In the genomic region with DNA sequence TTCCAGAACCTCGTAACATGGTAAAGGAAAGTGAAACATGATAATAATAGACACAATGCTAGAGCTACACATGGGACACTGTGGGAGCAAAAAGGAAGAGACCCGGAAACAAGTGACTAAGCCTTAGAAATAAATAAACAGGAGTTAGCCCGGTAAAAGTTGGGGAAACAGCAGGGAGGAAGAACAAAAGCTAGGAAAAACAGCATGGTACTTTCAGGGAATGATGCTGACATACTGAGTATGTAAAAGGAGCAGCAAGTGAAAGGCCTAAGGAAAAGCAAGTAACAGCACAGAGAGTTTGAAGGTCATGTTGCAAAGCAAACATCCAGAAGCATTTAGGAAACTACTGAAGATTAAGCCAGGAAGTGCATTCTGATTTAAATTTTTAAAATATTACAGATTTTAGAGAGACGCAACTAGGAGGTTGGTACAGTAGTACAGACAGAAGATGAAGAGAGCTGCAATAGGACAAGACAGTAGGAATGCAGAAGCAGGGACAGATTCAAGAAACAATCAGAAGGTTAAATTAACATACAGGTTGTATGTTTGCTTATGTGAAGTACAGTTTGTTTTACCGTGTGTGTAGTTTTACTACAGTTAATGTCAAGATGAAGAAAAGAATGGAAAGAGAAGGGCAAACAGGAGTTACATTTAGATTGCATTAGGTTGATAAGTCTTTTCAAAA, we compare ENCODE assay signal across 11 cellular contexts.
DNase-seq lines count a peak whose midpoint lies in the region; ATAC-seq, FAIRE-seq and TF ChIP-seq lines count a peak whose summit lies in the region.
"Had no signal": no experiment of that assay in that cellular context is flagged by ENCODE, and none has a peak within 500 bp of the region (broad histone marks: within the 10 kb centered on the region; RNA-seq: fewer than 3 reads in every experiment).

No MANE protein-coding gene starts in this region.

- H3K36me3 ChIP-seq in astrocyte (ENCODE audit: insufficient read depth, low read length) (no peaks in the 10 kb centered on the region), subcutaneous abdominal adipose tissue (ENCODE audit: control insufficient read depth in 5 of 5, insufficient read depth in 5 of 5, low read length in 5 of 5) (peaks cover 0 to 11% (median 6%) of the 10 kb centered on the region in 5 donors), smooth muscle cell (ENCODE audit: low read depth) (no peaks in the 10 kb centered on the region)

- DNase-seq in activated T-cell treated with anti-CD3 and anti-CD28 coated beads, Interleukin-2, amount 50 U/mL, for 72 hours, result no peak
- DNase-seq in activated T-cell treated with anti-CD3 and anti-CD28 coated beads for 4 hours (no peak), astrocyte (ENCODE audit: low read depth) (no peak), left colon (no peak), smooth muscle cell (lab: John Stamatoyannopoulos, UW; ENCODE audit: unreplicated experiment) (no peak)
- no peak for DNase-seq in activated naive CD4-positive, alpha-beta T cell (lab: John Stamatoyannopoulos, UW)
- DNase-seq: activated effector memory CD4-positive, alpha-beta T cell treated with Interleukin-2 at 50 U/mL for 16 hours; T-helper 1 cell had no signal

- H3K4me1 ChIP-seq in astrocyte (ENCODE audit: insufficient read depth, low read length), result peaks cover 6% of the 10 kb centered on the region
- H3K4me1 ChIP-seq in subcutaneous abdominal adipose tissue (ENCODE audit: control insufficient read depth in 5 of 5, insufficient read depth in 5 of 5, low read length in 5 of 5), result peaks cover 5 to 26% (median 17%) of the 10 kb centered on the region in 5 donors
- no peaks in the 10 kb centered on the region for H3K4me1 ChIP-seq in smooth muscle cell (ENCODE audit: low read depth)

- H3K9me3 Mint-ChIP-seq in activated T-cell treated with anti-CD3 and anti-CD28 coated beads, Interleukin-2, amount 50 U/mL, for 72 hours, result no peaks in the 10 kb centered on the region
- no peaks in the 10 kb centered on the region for H3K9me3 Mint-ChIP-seq in astrocyte (ENCODE audit: unreplicated experiment)

- FAIRE-seq in astrocyte (lab: Jason Lieb, UNC), result peak; percentile 37

- H3K27me3 Mint-ChIP-seq in activated T-cell treated with anti-CD3 and anti-CD28 coated beads, Interleukin-2, amount 50 U/mL, for 72 hours (ENCODE audit: low read depth), result no peaks in the 10 kb centered on the region
- H3K27me3 Mint-ChIP-seq in astrocyte (ENCODE audit: low read depth, unreplicated experiment), result no peaks in the 10 kb centered on the region
- H3K27me3 Mint-ChIP-seq: B cell had no signal

- no peak for ATAC-seq in activated T-cell treated with anti-CD3 and anti-CD28 coated beads, Interleukin-2, amount 50 U/mL, for 72 hours (replicated peaks in 1 of 2)
- ATAC-seq in left colon (peak; percentile 66), HG03432 (IDR thresholded peaks at IDR 0.05; ENCODE audit: unreplicated experiment) (no peak)

- H2AFZ ChIP-seq in astrocyte (ENCODE audit: low read depth, low read length), result no peak overlapping the region
- H2AFZ ChIP-seq in smooth muscle cell (ENCODE audit: low read depth), result no peak overlapping the region

- H3K36me3 Mint-ChIP-seq in activated T-cell treated with anti-CD3 and anti-CD28 coated beads, Interleukin-2, amount 50 U/mL, for 72 hours (ENCODE audit: insufficient read depth in 2 of 2), result no peaks in the 10 kb centered on the region
- peaks cover 3% of the 10 kb centered on the region for H3K36me3 Mint-ChIP-seq in astrocyte (ENCODE audit: low read depth, unreplicated experiment)

- H3K4me1 Mint-ChIP-seq in activated T-cell treated with anti-CD3 and anti-CD28 coated beads, Interleukin-2, amount 50 U/mL, for 72 hours (ENCODE audit: low read depth), result peaks cover 6% of the 10 kb centered on the region
- peaks cover 17% of the 10 kb centered on the region for H3K4me1 Mint-ChIP-seq in astrocyte (ENCODE audit: low read depth, unreplicated experiment)

- H3K27ac ChIP-seq in astrocyte (ENCODE audit: low read depth, low read length), result no peak overlapping the region
- H3K27ac ChIP-seq in subcutaneous abdominal adipose tissue (ENCODE audit: low read depth, low read length), result peak overlapping the region; percentile 70
- H3K27ac ChIP-seq in smooth muscle cell (ENCODE audit: low read depth), result no peak overlapping the region

- no peaks in the 10 kb centered on the region for H3K9me3 ChIP-seq in astrocyte (ENCODE audit: insufficient read depth, low read depth, low read length)
- H3K9me3 ChIP-seq in subcutaneous abdominal adipose tissue (ENCODE audit: control insufficient read depth in 5 of 5, low read length in 5 of 5), result no peaks in the 10 kb centered on the region
- H3K9me3 ChIP-seq in smooth muscle cell (replicated peaks; ENCODE audit: low read depth), result no peaks in the 10 kb centered on the region

- H3K4me2 ChIP-seq in astrocyte (ENCODE audit: low read length), result peak overlapping the region; percentile 66
- no peak overlapping the region for H3K4me2 ChIP-seq in smooth muscle cell

- no peaks in the 10 kb centered on the region for H3F3A ChIP-seq in smooth muscle cell (ENCODE audit: low read depth)

- H3K27me3 ChIP-seq in astrocyte (ENCODE audit: insufficient read depth, low read length), result no peaks in the 10 kb centered on the region
- H3K27me3 ChIP-seq in subcutaneous abdominal adipose tissue (ENCODE audit: control insufficient read depth in 5 of 5, insufficient read depth in 4 of 5, low read length in 5 of 5), result no peaks in the 10 kb centered on the region
- H3K27me3 ChIP-seq in smooth muscle cell (ENCODE audit: low read depth), result no peaks in the 10 kb centered on the region

- H3K4me3 Mint-ChIP-seq in activated T-cell treated with anti-CD3 and anti-CD28 coated beads, Interleukin-2, amount 50 U/mL, for 72 hours, result peak overlapping the region in 1 of 2 donors; percentile 8
- H3K4me3 Mint-ChIP-seq in astrocyte (ENCODE audit: unreplicated experiment), result no peak overlapping the region
- H3K4me3 Mint-ChIP-seq: B cell had no signal

- H4K20me1 ChIP-seq in astrocyte (ENCODE audit: insufficient read depth, low read length), result peaks cover 31% of the 10 kb centered on the region
- peaks cover 64% of the 10 kb centered on the region for H4K20me1 ChIP-seq in smooth muscle cell (ENCODE audit: low read depth)

- intact Hi-C loops in left colon (cut with DNase I, micrococcal nuclease), result loop anchor here in 1 of 2 donors (5.0 to 10.0 kb wide), 2 partner anchors 82 to 140 kb away; no protein-coding TSS in a partner anchor

- H3K79me2 ChIP-seq in astrocyte (ENCODE audit: insufficient read depth, low read length) (peaks cover 61% of the 10 kb centered on the region), smooth muscle cell (ENCODE audit: low read depth) (peaks cover 61% of the 10 kb centered on the region)

- no peak overlapping the region for H3K9ac ChIP-seq in astrocyte (ENCODE audit: low read length)
- peak overlapping the region in 1 of 5 donors; percentile 41 for H3K9ac ChIP-seq in subcutaneous abdominal adipose tissue (ENCODE audit: low read length in 5 of 5)
- no peak overlapping the region for H3K9ac ChIP-seq in smooth muscle cell (ENCODE audit: low read depth)

- TF ChIP-seq CTCF in astrocyte (IDR thresholded peaks at IDR 0.05; ENCODE audit: insufficient read depth, low read depth, low read length) (no peak), smooth muscle cell (IDR thresholded peaks at IDR 0.05; ENCODE audit: borderline replicate concordance, insufficient read depth, poor library complexity, severe bottlenecking) (no peak)

- WGBS in smooth muscle cell (ENCODE audit: low lambda C conversion rate), result 57% methylated on average over 5 of the region's 5 CpGs

- H3K4me3 ChIP-seq in astrocyte (ENCODE audit: insufficient read depth, low read depth, low read length), result no peak overlapping the region
- H3K4me3 ChIP-seq in subcutaneous abdominal adipose tissue (ENCODE audit: low read depth in 1 of 5, low read length in 5 of 5), result peak overlapping the region in 3 of 5 donors; percentile 12 to 39 (median 34)
- no peak overlapping the region for H3K4me3 ChIP-seq in smooth muscle cell

- peak overlapping the region; percentile 71 for H3K27ac Mint-ChIP-seq in activated T-cell treated with anti-CD3 and anti-CD28 coated beads, Interleukin-2, amount 50 U/mL, for 72 hours
- peak overlapping the region; percentile 9 for H3K27ac Mint-ChIP-seq in astrocyte (ENCODE audit: unreplicated experiment)
- H3K27ac Mint-ChIP-seq: B cell had no signal

Comparison
In these comparisons a context has a peak if more than half of its experiments do, and no peak if none do; other contexts are left out.
1. H3K4me3 ChIP-seq: peak in subcutaneous abdominal adipose tissue (3 of 5); none in astrocyte (single experiment) and smooth muscle cell (single experiment).